In genomic region chr11:64152841-64153691, GRCh38 we compare ENCODE assay signal across 8 cellular contexts. TPM values are rescaled to one million over a fixed set of nuclear protein-coding genes. Genes with fewer than 3 reads are reported as not detected.
A peak's percentile ranks its signal among the peaks of the same experiment; 100 is the strongest.
DNase-seq lines count a peak whose midpoint lies in the region; ATAC-seq and TF ChIP-seq lines count a peak whose summit lies in the region.

No MANE protein-coding gene starts in this region.

- no peaks in the 10 kb centered on the region for H3K36me3 Mint-ChIP-seq in T-helper 17 cell (ENCODE audit: low read depth)

- ATAC-seq in GM18498 (IDR thresholded peaks at IDR 0.05; ENCODE audit: unreplicated experiment) (peak; percentile 72), T-helper 17 cell (peak; percentile 95), GM21367 (IDR thresholded peaks at IDR 0.05; ENCODE audit: unreplicated experiment) (no peak)

- H3K27me3 ChIP-seq in AG04450 (ENCODE audit: control insufficient read depth, insufficient read depth, low read length) = no peaks in the 10 kb centered on the region

- H3K27me3 Mint-ChIP-seq in T-helper 17 cell = peaks cover 4% of the 10 kb centered on the region

- H3K4me1 Mint-ChIP-seq in T-helper 17 cell = peaks cover 6% of the 10 kb centered on the region

- no peak overlapping the region for H3K4me3 ChIP-seq in AG04450 (ENCODE audit: low read depth, low read length)

- DNase-seq in AG04450 (ENCODE audit: low read depth, low spot score) (no peak), Kasumi-1 (lab: John Stamatoyannopoulos, UW) (peak; percentile 49 to 62), T-helper 17 cell (peak; percentile 57 to 71 (median 67)), anterior cingulate cortex (lab: John Stamatoyannopoulos, UW) (peak in 45 of 58 donors; percentile 18 to 73 (median 44)), hypothalamus (lab: John Stamatoyannopoulos, UW) (peak in 38 of 51 donors; percentile 14 to 76 (median 44))
- DNase-seq in stimulated activated CD4-positive, alpha-beta T cell treated with anti-CD3 and anti-CD28 coated beads, Interleukin-12 subunit alpha, Interleukin-12 subunit beta, amount 100 ng/mL, for 4 hours = peak; percentile 74

- H3K9me3 ChIP-seq in AG04450 (ENCODE audit: control insufficient read depth, insufficient read depth, low read length) (no peaks in the 10 kb centered on the region), T-helper 17 cell (ENCODE audit: control insufficient read depth, low read length, poor library complexity, severe bottlenecking) (no peaks in the 10 kb centered on the region)

- no peak overlapping the region for H3K27ac Mint-ChIP-seq in T-helper 17 cell

- CTCF ChIA-PET in AG04450 (lab: Charles Lee) = interaction anchor here (0.6 to 6.6 kb wide), 14 partner anchors 10 to 631 kb away, joined by 3 to 154 read pairs (median 4); no protein-coding TSS in a partner anchor

- H3K4me3 Mint-ChIP-seq in T-helper 17 cell = no peak overlapping the region

- peak; percentile 97 for TF ChIP-seq CTCF in AG04450 (IDR thresholded peaks at IDR 0.05; ENCODE audit: low read depth, low read length)

- H3K27ac ChIP-seq in AG04450 (ENCODE audit: low read depth, low read length) = no peak overlapping the region

- POLR2A ChIA-PET in AG04450 (lab: Yijun Ruan, JAX) = interaction anchor here (0.7 kb wide), 1 partner anchor 149 kb away, joined by 4 read pairs; no protein-coding TSS in a partner anchor

RNA-seq across cellular contexts. Expression of gene MACROD1, which starts 12.8 kb away (rescaled TPM):
- 8.0 and 8.1 TPM in 2 replicates for polyA plus RNA-seq in AG04450 (2011; rRNA removed)
- 2.2 and 2.9 TPM in 2 replicates for polyA minus RNA-seq in AG04450 (2011; rRNA and poly(A)+ RNA removed)
- total RNA-seq in T-helper 17 cell = 1 to 10 TPM; 3.9 to 7.5 TPM

RNA-seq across cellular contexts. Expression of gene STIP1, which starts 32.9 kb away (rescaled TPM):
- 166 and 171 TPM in 2 replicates for polyA plus RNA-seq in AG04450 (2011; rRNA removed)
- 289 and 348 TPM in 2 replicates for polyA minus RNA-seq in AG04450 (2011; rRNA and poly(A)+ RNA removed)
- 10 to 100 TPM; 66.9 to 69.1 TPM for total RNA-seq in T-helper 17 cell

RNA-seq across cellular contexts. Expression of gene FERMT3, which starts 53.5 kb away (rescaled TPM):
- 0.38 and 0.72 TPM in 2 replicates for polyA plus RNA-seq in AG04450 (2011; rRNA removed)
- polyA minus RNA-seq in AG04450 (2011; rRNA and poly(A)+ RNA removed) = 0.26 TPM in 1 of 2 replicates, not detected in the other
- 100 to 1,000 TPM; 151 to 182 TPM for total RNA-seq in T-helper 17 cell
